1 cellular context compared by ENCODE assay signal in the genomic region with DNA sequence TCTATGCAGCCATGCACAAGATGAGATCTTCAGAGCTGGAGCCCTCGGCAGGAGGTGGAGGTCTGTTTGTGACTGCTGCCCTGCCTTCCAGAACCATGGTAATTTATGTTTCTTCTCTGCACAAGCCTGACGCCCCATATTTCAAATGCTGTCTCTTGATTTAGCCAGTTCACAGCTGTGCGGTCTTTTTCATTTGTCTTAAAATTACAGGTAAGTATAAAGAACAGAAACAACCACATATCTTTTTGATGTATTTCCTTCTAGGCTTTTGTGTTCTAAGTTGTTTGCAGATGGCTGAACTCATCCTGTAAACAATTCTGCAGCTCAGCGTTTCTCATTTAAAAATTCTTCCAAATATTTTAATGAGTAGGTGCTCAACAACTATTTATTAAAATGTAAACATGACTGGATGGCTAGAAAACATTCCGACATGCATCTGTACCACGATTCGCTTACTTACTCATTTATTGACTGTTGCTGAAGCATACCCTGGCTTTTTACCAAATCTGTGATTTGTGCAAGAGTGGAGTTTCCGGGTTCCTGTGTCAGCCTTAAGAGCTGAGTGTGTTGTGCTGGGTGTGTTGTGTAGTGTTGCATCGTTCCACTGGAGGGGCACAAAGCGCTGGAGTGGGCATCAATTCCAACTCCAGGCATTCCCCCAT.
TF ChIP-seq lines count a peak whose summit lies in the region.

No MANE protein-coding gene starts in this region.

TF ChIP-seq in GM23338, 12 proteins besides CTCF, POLR2A, EP300 and RAD21 (continued from another document):
- TF ChIP-seq, protein P1, sequence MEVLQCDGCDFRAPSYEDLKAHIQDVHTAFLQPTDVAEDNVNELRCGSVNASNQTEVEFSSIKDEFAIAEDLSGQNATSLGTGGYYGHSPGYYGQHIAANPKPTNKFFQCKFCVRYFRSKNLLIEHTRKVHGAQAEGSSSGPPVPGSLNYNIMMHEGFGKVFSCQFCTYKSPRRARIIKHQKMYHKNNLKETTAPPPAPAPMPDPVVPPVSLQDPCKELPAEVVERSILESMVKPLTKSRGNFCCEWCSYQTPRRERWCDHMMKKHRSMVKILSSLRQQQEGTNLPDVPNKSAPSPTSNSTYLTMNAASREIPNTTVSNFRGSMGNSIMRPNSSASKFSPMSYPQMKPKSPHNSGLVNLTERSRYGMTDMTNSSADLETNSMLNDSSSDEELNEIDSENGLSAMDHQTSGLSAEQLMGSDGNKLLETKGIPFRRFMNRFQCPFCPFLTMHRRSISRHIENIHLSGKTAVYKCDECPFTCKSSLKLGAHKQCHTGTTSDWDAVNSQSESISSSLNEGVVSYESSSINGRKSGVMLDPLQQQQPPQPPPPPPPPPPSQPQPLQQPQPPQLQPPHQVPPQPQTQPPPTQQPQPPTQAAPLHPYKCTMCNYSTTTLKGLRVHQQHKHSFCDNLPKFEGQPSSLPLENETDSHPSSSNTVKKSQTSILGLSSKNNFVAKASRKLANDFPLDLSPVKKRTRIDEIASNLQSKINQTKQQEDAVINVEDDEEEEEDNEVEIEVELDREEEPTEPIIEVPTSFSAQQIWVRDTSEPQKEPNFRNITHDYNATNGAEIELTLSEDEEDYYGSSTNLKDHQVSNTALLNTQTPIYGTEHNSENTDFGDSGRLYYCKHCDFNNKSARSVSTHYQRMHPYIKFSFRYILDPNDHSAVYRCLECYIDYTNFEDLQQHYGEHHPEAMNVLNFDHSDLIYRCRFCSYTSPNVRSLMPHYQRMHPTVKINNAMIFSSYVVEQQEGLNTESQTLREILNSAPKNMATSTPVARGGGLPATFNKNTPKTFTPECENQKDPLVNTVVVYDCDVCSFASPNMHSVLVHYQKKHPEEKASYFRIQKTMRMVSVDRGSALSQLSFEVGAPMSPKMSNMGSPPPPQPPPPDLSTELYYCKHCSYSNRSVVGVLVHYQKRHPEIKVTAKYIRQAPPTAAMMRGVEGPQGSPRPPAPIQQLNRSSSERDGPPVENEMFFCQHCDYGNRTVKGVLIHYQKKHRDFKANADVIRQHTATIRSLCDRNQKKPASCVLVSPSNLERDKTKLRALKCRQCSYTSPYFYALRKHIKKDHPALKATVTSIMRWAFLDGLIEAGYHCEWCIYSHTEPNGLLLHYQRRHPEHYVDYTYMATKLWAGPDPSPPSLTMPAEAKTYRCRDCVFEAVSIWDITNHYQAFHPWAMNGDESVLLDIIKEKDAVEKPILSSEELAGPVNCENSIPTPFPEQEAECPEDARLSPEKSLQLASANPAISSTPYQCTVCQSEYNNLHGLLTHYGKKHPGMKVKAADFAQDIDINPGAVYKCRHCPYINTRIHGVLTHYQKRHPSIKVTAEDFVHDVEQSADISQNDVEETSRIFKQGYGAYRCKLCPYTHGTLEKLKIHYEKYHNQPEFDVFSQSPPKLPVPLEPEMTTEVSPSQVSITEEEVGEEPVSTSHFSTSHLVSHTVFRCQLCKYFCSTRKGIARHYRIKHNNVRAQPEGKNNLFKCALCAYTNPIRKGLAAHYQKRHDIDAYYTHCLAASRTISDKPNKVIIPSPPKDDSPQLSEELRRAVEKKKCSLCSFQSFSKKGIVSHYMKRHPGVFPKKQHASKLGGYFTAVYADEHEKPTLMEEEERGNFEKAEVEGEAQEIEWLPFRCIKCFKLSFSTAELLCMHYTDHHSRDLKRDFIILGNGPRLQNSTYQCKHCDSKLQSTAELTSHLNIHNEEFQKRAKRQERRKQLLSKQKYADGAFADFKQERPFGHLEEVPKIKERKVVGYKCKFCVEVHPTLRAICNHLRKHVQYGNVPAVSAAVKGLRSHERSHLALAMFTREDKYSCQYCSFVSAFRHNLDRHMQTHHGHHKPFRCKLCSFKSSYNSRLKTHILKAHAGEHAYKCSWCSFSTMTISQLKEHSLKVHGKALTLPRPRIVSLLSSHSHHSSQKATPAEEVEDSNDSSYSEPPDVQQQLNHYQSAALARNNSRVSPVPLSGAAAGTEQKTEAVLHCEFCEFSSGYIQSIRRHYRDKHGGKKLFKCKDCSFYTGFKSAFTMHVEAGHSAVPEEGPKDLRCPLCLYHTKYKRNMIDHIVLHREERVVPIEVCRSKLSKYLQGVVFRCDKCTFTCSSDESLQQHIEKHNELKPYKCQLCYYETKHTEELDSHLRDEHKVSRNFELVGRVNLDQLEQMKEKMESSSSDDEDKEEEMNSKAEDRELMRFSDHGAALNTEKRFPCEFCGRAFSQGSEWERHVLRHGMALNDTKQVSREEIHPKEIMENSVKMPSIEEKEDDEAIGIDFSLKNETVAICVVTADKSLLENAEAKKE (CRISPR knock-in tag; IDR thresholded peaks at IDR 0.05) = no peak
- TF ChIP-seq ZNF331 (CRISPR knock-in tag; IDR thresholded peaks at IDR 0.05; ENCODE audit: low read depth) (no peak), ETS1 (IDR thresholded peaks at IDR 0.05) (no peak), CREB1 (CRISPR knock-in tag; IDR thresholded peaks at IDR 0.05; ENCODE audit: low read depth) (no peak), STAT1 (IDR thresholded peaks at IDR 0.05; ENCODE audit: unreplicated experiment) (no peak), JUNB (IDR thresholded peaks at IDR 0.05; ENCODE audit: unreplicated experiment) (no peak), EZH2 (IDR thresholded peaks at IDR 0.05; ENCODE audit: low read depth, unreplicated experiment) (no peak)
- TF ChIP-seq, protein P2, sequence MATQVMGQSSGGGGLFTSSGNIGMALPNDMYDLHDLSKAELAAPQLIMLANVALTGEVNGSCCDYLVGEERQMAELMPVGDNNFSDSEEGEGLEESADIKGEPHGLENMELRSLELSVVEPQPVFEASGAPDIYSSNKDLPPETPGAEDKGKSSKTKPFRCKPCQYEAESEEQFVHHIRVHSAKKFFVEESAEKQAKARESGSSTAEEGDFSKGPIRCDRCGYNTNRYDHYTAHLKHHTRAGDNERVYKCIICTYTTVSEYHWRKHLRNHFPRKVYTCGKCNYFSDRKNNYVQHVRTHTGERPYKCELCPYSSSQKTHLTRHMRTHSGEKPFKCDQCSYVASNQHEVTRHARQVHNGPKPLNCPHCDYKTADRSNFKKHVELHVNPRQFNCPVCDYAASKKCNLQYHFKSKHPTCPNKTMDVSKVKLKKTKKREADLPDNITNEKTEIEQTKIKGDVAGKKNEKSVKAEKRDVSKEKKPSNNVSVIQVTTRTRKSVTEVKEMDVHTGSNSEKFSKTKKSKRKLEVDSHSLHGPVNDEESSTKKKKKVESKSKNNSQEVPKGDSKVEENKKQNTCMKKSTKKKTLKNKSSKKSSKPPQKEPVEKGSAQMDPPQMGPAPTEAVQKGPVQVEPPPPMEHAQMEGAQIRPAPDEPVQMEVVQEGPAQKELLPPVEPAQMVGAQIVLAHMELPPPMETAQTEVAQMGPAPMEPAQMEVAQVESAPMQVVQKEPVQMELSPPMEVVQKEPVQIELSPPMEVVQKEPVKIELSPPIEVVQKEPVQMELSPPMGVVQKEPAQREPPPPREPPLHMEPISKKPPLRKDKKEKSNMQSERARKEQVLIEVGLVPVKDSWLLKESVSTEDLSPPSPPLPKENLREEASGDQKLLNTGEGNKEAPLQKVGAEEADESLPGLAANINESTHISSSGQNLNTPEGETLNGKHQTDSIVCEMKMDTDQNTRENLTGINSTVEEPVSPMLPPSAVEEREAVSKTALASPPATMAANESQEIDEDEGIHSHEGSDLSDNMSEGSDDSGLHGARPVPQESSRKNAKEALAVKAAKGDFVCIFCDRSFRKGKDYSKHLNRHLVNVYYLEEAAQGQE (IDR thresholded peaks at IDR 0.05; ENCODE audit: unreplicated experiment) = no peak
